30 cellular contexts compared by ENCODE assay signal in genomic region chr21:39193380-39193779, GRCh38.
"Had no signal": no experiment of that assay in that cellular context is flagged by ENCODE, and none has a peak within 500 bp of the region (broad histone marks: within the 10 kb centered on the region; RNA-seq: fewer than 3 reads in every experiment).

No MANE protein-coding gene starts in this region.

- H3K4me2 ChIP-seq: smooth muscle cell had no signal

- H3K9me3 Mint-ChIP-seq: naive thymus-derived CD8-positive, alpha-beta T cell; natural killer cell treated with Interleukin-12 subunit alpha and Interleukin-12 subunit beta and Interleukin-15 and Interleukin-18, amount 100 ng/mL, for 72 hours; nephron progenitor cell; neural crest cell; stimulated activated memory B cell treated with anti-CD40 and anti-IgM and Interleukin-4, amounts not matched to agents 10 μg/mL and 1 μg/mL and 100 μg/mL, for 72 hours; stimulated activated naive CD8-positive, alpha-beta T cell treated with anti-CD3 and anti-CD28 coated beads, Interleukin-15, amount 100 ng/mL, for 72 hours; type B pancreatic cell had no signal

- H3K4me3 Mint-ChIP-seq: naive thymus-derived CD8-positive, alpha-beta T cell; natural killer cell treated with Interleukin-12 subunit alpha and Interleukin-12 subunit beta and Interleukin-15 and Interleukin-18, amount 100 ng/mL, for 72 hours; nephron progenitor cell; neural crest cell; stimulated activated memory B cell treated with anti-CD40 and anti-IgM and Interleukin-4, amounts not matched to agents 10 μg/mL and 1 μg/mL and 100 μg/mL, for 72 hours; stimulated activated naive CD8-positive, alpha-beta T cell treated with anti-CD3 and anti-CD28 coated beads, Interleukin-15, amount 100 ng/mL, for 72 hours; type B pancreatic cell had no signal

- H3K27me3 ChIP-seq: neutrophil, pancreas, right lobe of liver, sigmoid colon, spleen, suprapubic skin, testis, tibial artery, transverse colon, upper lobe of right lung, uterus had no signal

- H3K27me3 Mint-ChIP-seq: naive thymus-derived CD8-positive, alpha-beta T cell; natural killer cell treated with Interleukin-12 subunit alpha and Interleukin-12 subunit beta and Interleukin-15 and Interleukin-18, amount 100 ng/mL, for 72 hours; stimulated activated memory B cell treated with anti-CD40 and anti-IgM and Interleukin-4, amounts not matched to agents 10 μg/mL and 1 μg/mL and 100 μg/mL, for 72 hours; stimulated activated naive CD8-positive, alpha-beta T cell treated with anti-CD3 and anti-CD28 coated beads, Interleukin-15, amount 100 ng/mL, for 72 hours; type B pancreatic cell had no signal

- H3K27ac ChIP-seq: neutrophil, pancreas, psoas muscle, right lobe of liver, sigmoid colon, spleen, suprapubic skin, testis, tibial artery, upper lobe of right lung, uterus had no signal

- H3K36me3 ChIP-seq: uterus had no signal

- H3K9me3 ChIP-seq: neutrophil, pancreas, psoas muscle, right lobe of liver, sigmoid colon, spleen, suprapubic skin, testis, tibial artery, transverse colon, upper lobe of right lung, uterus had no signal

- H3K27ac Mint-ChIP-seq: natural killer cell treated with Interleukin-12 subunit alpha and Interleukin-12 subunit beta and Interleukin-15 and Interleukin-18, amount 100 ng/mL, for 72 hours; nephron progenitor cell; stimulated activated memory B cell treated with anti-CD40 and anti-IgM and Interleukin-4, amounts not matched to agents 10 μg/mL and 1 μg/mL and 100 μg/mL, for 72 hours; stimulated activated naive CD8-positive, alpha-beta T cell treated with anti-CD3 and anti-CD28 coated beads, Interleukin-15, amount 100 ng/mL, for 72 hours; type B pancreatic cell had no signal

- H3K4me1 Mint-ChIP-seq: neural crest cell had no signal

- H3K4me1 ChIP-seq: pancreas, right lobe of liver, sigmoid colon, testis, upper lobe of right lung, uterus had no signal

- DNase-seq: naive thymus-derived CD8-positive, alpha-beta T cell; nephron progenitor cell; nucleus accumbens; pancreas; psoas muscle; right cardiac atrium; right lobe of liver; sigmoid colon; spleen; stimulated activated CD4-positive, alpha-beta T cell treated with anti-CD3 and anti-CD28 coated beads, Interleukin-12 subunit alpha, Interleukin-12 subunit beta, amount 100 ng/mL, for 4 hours; stimulated activated CD4-positive, alpha-beta T cell treated with anti-CD3 and anti-CD28 coated beads, Interleukin-1b, Interleukin-23, amount 100 ng/mL, for 48 hours; stimulated activated CD4-positive, alpha-beta T cell treated with anti-CD3 and anti-CD28 coated beads, Interleukin-4, amount 100 ng/mL, for 1 hour; stimulated activated CD4-positive, alpha-beta T cell treated with anti-CD3 and anti-CD28 coated beads, Interleukin-4, amount 100 ng/mL, for 4 hours; stimulated activated CD8-positive, alpha-beta memory T cell treated with anti-CD3 and anti-CD28 coated beads, Interleukin-4, amount 100 ng/mL, for 48 hours; stimulated activated naive CD4-positive, alpha-beta T cell; stimulated activated naive CD8-positive, alpha-beta T cell treated with anti-CD3 and anti-CD28 coated beads, Interleukin-15, amount 100 ng/mL, for 72 hours; stimulated activated naive CD8-positive, alpha-beta T cell treated with anti-CD3 and anti-CD28 coated beads, Interleukin-15, Interleukin-2, amounts not matched to agents 100 U/mL and 50 U/mL, for 24 hours; substantia nigra; testis; tibial artery; transverse colon; upper lobe of right lung; uterus had no signal

- ATAC-seq: naive thymus-derived CD8-positive, alpha-beta T cell; natural killer cell treated with Interleukin-12 subunit alpha and Interleukin-12 subunit beta and Interleukin-15 and Interleukin-18, amount 100 ng/mL, for 72 hours; pancreas; psoas muscle; right cardiac atrium; right lobe of liver; stimulated activated memory B cell treated with anti-CD40 and anti-IgM and Interleukin-4, amounts not matched to agents 10 μg/mL and 1 μg/mL and 100 μg/mL, for 72 hours; stimulated activated naive CD8-positive, alpha-beta T cell treated with anti-CD3 and anti-CD28 coated beads, Interleukin-15, amount 100 ng/mL, for 72 hours; stimulated activated naive CD8-positive, alpha-beta T cell treated with anti-CD3 and anti-CD28 coated beads, Interleukin-15, Interleukin-2, amounts not matched to agents 100 U/mL and 50 U/mL, for 24 hours; upper lobe of right lung had no signal

- H3K4me3 ChIP-seq: pancreas, psoas muscle, right lobe of liver, sigmoid colon, smooth muscle cell, spleen, suprapubic skin, testis, tibial artery, transverse colon, upper lobe of right lung, uterus had no signal
